27 cellular contexts compared by ENCODE assay signal in genomic region chr6:80502871-80503270, GRCh38.
"Had no signal": no experiment of that assay in that cellular context is flagged by ENCODE, and none has a peak within 500 bp of the region (broad histone marks: within the 10 kb centered on the region; RNA-seq: fewer than 3 reads in every experiment).

No MANE protein-coding gene starts in this region.

- H3K36me3 ChIP-seq: brain microvascular endothelial cell, cardiac muscle cell had no signal

- H3K36me3 Mint-ChIP-seq: activated naive CD8-positive, alpha-beta T cell; T-cell had no signal

- H3K9me3 Mint-ChIP-seq: activated B cell treated with CpG ODN at 0.5 μM for 24 hours; activated CD4-positive, alpha-beta T cell treated with anti-CD3 and anti-CD28 coated beads, Interleukin-2, amount 10 ng/mL, durations not matched to agents 24 days and 14 days; activated naive CD4-positive, alpha-beta T cell treated with anti-CD3 and anti-CD28 coated beads for 36 hours had no signal

- H3K4me3 ChIP-seq: cardiac muscle cell, SK-N-MC had no signal

- H3K4me1 Mint-ChIP-seq: activated B cell treated with CpG ODN at 0.5 μM for 24 hours; activated CD4-positive, alpha-beta memory T cell treated with anti-CD3 and anti-CD28 coated beads, Interleukin-2, amount 10 ng/mL, durations not matched to agents 7 days and 5 days; activated CD4-positive, alpha-beta T cell treated with anti-CD3 and anti-CD28 coated beads, Interleukin-2, amount 10 ng/mL, durations not matched to agents 24 days and 14 days; activated T-helper 17 cell treated with anti-CD3 and anti-CD28 coated beads, Interleukin-2, amount 50 U/mL, for 72 hours; T-cell had no signal

- H3K4me3 Mint-ChIP-seq: activated B cell treated with CpG ODN at 0.5 μM for 24 hours; activated CD4-positive, alpha-beta memory T cell treated with anti-CD3 and anti-CD28 coated beads, Interleukin-2, amount 10 ng/mL, durations not matched to agents 7 days and 5 days; activated CD4-positive, alpha-beta T cell treated with anti-CD3 and anti-CD28 coated beads, Interleukin-2, amount 10 ng/mL, durations not matched to agents 24 days and 14 days; activated naive CD4-positive, alpha-beta T cell treated with anti-CD3 and anti-CD28 coated beads for 36 hours; activated naive CD8-positive, alpha-beta T cell; activated T-helper 17 cell treated with anti-CD3 and anti-CD28 coated beads, Interleukin-2, amount 50 U/mL, for 72 hours; T-cell had no signal

- H3K27ac ChIP-seq: brain microvascular endothelial cell, cardiac muscle cell, SK-N-MC had no signal

- DNase-seq: activated B cell treated with CpG ODN at 0.5 μM for 24 hours; activated CD4-positive, alpha-beta memory T cell treated with anti-CD3 and anti-CD28 coated beads, Interleukin-2, amount 10 ng/mL, durations not matched to agents 7 days and 5 days; activated CD4-positive, alpha-beta T cell treated with anti-CD3 and anti-CD28 coated beads for 1 hour; activated CD4-positive, alpha-beta T cell treated with anti-CD3 and anti-CD28 coated beads, Interleukin-2, amount 10 ng/mL, durations not matched to agents 24 days and 14 days; activated gamma-delta T cell; activated naive CD4-positive, alpha-beta T cell treated with anti-CD3 and anti-CD28 coated beads for 36 hours; activated T-cell treated with anti-CD3 and anti-CD28 coated beads for 4 hours; activated T-cell treated with anti-CD3 and anti-CD28 coated beads, Interleukin-2, amount 50 U/mL, for 48 hours; brain microvascular endothelial cell; Karpas-422; MM.1S; NCI-H1105 treated with DMSO at 0.1 percent for 48 hours; NCI-H1436 treated with DMSO at 0.1 percent for 48 hours; NCI-H1930; NCI-H345; NCI-H510A; NCI-H774; NK-92 treated with Interleukin-12 subunit alpha and Interleukin-12 subunit beta, amount 100 ng/mL, for 24 hours; OCI-M1; RPMI8226; T-cell; T-helper 2 cell; T1000 had no signal

- H3K27ac Mint-ChIP-seq: activated B cell treated with CpG ODN at 0.5 μM for 24 hours; activated CD4-positive, alpha-beta memory T cell treated with anti-CD3 and anti-CD28 coated beads, Interleukin-2, amount 10 ng/mL, durations not matched to agents 7 days and 5 days; activated CD4-positive, alpha-beta T cell treated with anti-CD3 and anti-CD28 coated beads, Interleukin-2, amount 10 ng/mL, durations not matched to agents 24 days and 14 days; activated naive CD4-positive, alpha-beta T cell treated with anti-CD3 and anti-CD28 coated beads for 36 hours; activated naive CD8-positive, alpha-beta T cell; activated T-helper 17 cell treated with anti-CD3 and anti-CD28 coated beads, Interleukin-2, amount 50 U/mL, for 72 hours; T-cell had no signal

- H3K27me3 ChIP-seq: brain microvascular endothelial cell, cardiac muscle cell had no signal
